10 cellular contexts compared by ENCODE assay signal in the genomic region with DNA sequence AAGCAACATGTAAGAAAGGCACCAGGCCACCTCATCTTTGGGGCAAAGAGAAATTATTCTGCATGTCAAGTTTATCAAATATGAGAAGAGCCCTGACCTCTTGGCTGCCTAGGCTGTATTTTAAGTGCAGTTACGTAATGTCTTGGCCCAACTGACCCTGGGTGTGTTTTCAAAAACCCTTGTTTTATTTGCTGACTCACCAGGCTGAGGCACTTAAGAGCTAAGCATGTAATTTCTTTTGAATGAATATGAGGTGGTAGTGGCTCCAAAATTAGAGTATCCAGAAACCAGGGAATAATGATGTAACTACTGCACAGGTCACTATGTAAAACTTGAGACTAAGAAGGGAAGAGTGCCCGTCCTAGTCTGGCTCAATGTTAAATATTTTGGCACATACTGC. TPM values are rescaled to one million over a fixed set of nuclear protein-coding genes. Genes with fewer than 3 reads are reported as not detected.
DNase-seq lines count a peak whose midpoint lies in the region; ATAC-seq and TF ChIP-seq lines count a peak whose summit lies in the region.
"Had no signal": no experiment of that assay in that cellular context is flagged by ENCODE, and none has a peak within 500 bp of the region (broad histone marks: within the 10 kb centered on the region; RNA-seq: fewer than 3 reads in every experiment).

No MANE protein-coding gene starts in this region.

- POLR2A ChIA-PET in A673 (lab: Charles Lee; ENCODE audit: low non-redundant PET) = no interaction called here

- no peaks in the 10 kb centered on the region for H3K27me3 ChIP-seq in A673 (replicated peaks; ENCODE audit: insufficient read depth, low read depth, low read length, poor library complexity)

- peak; percentile 37 for ATAC-seq in left colon
- no peak for ATAC-seq in HG02884 (IDR thresholded peaks at IDR 0.05; ENCODE audit: unreplicated experiment)
- ATAC-seq in activated CD8-positive, alpha-beta memory T cell treated with anti-CD3 and anti-CD28 coated beads, Interleukin-2, amount 10 ng/mL, durations not matched to agents 7 days and 5 days = no peak

- H3K36me3 Mint-ChIP-seq in activated CD8-positive, alpha-beta memory T cell treated with anti-CD3 and anti-CD28 coated beads, Interleukin-2, amount 10 ng/mL, durations not matched to agents 7 days and 5 days = no peaks in the 10 kb centered on the region

- H3K4me3 ChIP-seq in A673 (ENCODE audit: low read depth, low read length, poor library complexity, severe bottlenecking) (no peak overlapping the region), LNCaP clone FGC (ENCODE audit: low read depth, low read length) (no peak overlapping the region)

- H3K36me3 ChIP-seq in A673 (ENCODE audit: insufficient read depth, low read length, poor library complexity, severe bottlenecking) = no peaks in the 10 kb centered on the region

- intact Hi-C loops in A673 (cut with micrococcal nuclease; ENCODE audit: unreplicated experiment) (no loop called here), left colon (cut with DNase I, micrococcal nuclease) (loop anchor here in 1 of 2 donors (10.0 kb wide), 1 partner anchor 499 kb away; no protein-coding TSS in a partner anchor)

- H3K27ac Mint-ChIP-seq in activated CD8-positive, alpha-beta memory T cell treated with anti-CD3 and anti-CD28 coated beads, Interleukin-2, amount 10 ng/mL, durations not matched to agents 7 days and 5 days = no peak overlapping the region
- H3K27ac Mint-ChIP-seq: endodermal cell had no signal

- no TSS peak for BruUV-seq in A673 (replicated peaks; lab: Mats Ljungman, UMichigan)

- no peaks in the 10 kb centered on the region for H3K4me1 Mint-ChIP-seq in activated CD8-positive, alpha-beta memory T cell treated with anti-CD3 and anti-CD28 coated beads, Interleukin-2, amount 10 ng/mL, durations not matched to agents 7 days and 5 days
- H3K4me1 Mint-ChIP-seq: endodermal cell had no signal

- CTCF ChIA-PET in A673 (lab: Charles Lee) = no interaction called here
- CTCF ChIA-PET in activated CD8-positive, alpha-beta memory T cell treated with anti-CD3 and anti-CD28 coated beads, Interleukin-2, amount 10 ng/mL, durations not matched to agents 7 days and 5 days (lab: Charles Lee) = no interaction called here

- H3K4me1 ChIP-seq in A673 (ENCODE audit: insufficient read depth, low read length, poor library complexity, severe bottlenecking) = no peaks in the 10 kb centered on the region

- H3K9me3 Mint-ChIP-seq in activated CD8-positive, alpha-beta memory T cell treated with anti-CD3 and anti-CD28 coated beads, Interleukin-2, amount 10 ng/mL, durations not matched to agents 7 days and 5 days (ENCODE audit: low read depth) = peaks cover 5% of the 10 kb centered on the region

- H3K27ac ChIP-seq in A673 (ENCODE audit: low read depth, low read length, poor library complexity, severe bottlenecking) = no peak overlapping the region

- H3K4me3 Mint-ChIP-seq in activated CD8-positive, alpha-beta memory T cell treated with anti-CD3 and anti-CD28 coated beads, Interleukin-2, amount 10 ng/mL, durations not matched to agents 7 days and 5 days = no peak overlapping the region
- H3K4me3 Mint-ChIP-seq: endodermal cell had no signal

- TF ChIP-seq CTCF in A673 (conservative IDR thresholded peaks at IDR 0.05; ENCODE audit: low read depth, low read length) (no peak), LNCaP clone FGC (IDR thresholded peaks at IDR 0.05; ENCODE audit: control insufficient read depth, extremely low read depth, insufficient read depth) (no peak)

- DNase-seq in A673 (ENCODE audit: low spot score) (peak; percentile 28), LNCaP clone FGC (ENCODE audit: low read depth) (peak; percentile 72), amniotic stem cell (lab: John Stamatoyannopoulos, UW) (peak; percentile 32), left colon (no peak), DMS153 (lab: John Stamatoyannopoulos, UW) (no peak)
- DNase-seq in activated CD4-positive, alpha-beta T cell treated with anti-CD3 and anti-CD28 coated beads for 48 hours = no peak
- no peak for DNase-seq in activated CD8-positive, alpha-beta memory T cell treated with anti-CD3 and anti-CD28 coated beads, Interleukin-2, amount 10 ng/mL, durations not matched to agents 7 days and 5 days
- DNase-seq: endodermal cell had no signal

- H3K27me3 Mint-ChIP-seq in activated CD8-positive, alpha-beta memory T cell treated with anti-CD3 and anti-CD28 coated beads, Interleukin-2, amount 10 ng/mL, durations not matched to agents 7 days and 5 days = no peaks in the 10 kb centered on the region

- H3K9me3 ChIP-seq in A673 (ENCODE audit: low read depth, low read length, poor library complexity, severe bottlenecking) = no peaks in the 10 kb centered on the region

RNA-seq across cellular contexts. Expression of gene PGPEP1L, which starts 24.3 kb away (rescaled TPM):
- total RNA-seq in A673 (2021) (not detected in 2 replicates), left colon (not detected)
- total RNA-seq in activated CD8-positive, alpha-beta memory T cell treated with anti-CD3 and anti-CD28 coated beads, Interleukin-2, amount 10 ng/mL, durations not matched to agents 7 days and 5 days = not detected
- total RNA-seq: endodermal cell; T-helper 1 cell treated with Interleukin-12 subunit alpha and Interleukin-12 subunit beta and Interleukin-4 antibody, amounts not matched to agents 30 ng/mL and 1 ng/mL, for 36 hours had no signal

Comparison
In these comparisons a context has a peak if more than half of its experiments do, and no peak if none do; other contexts are left out.
1. DNase-seq: peak in A673 (single experiment), LNCaP clone FGC (single experiment) and amniotic stem cell (single experiment); none in left colon (0 of 2), DMS153 (single experiment), activated CD4-positive, alpha-beta T cell treated with anti-CD3 and anti-CD28 coated beads for 48 hours (single experiment) and activated CD8-positive, alpha-beta memory T cell treated with anti-CD3 and anti-CD28 coated beads, Interleukin-2, amount 10 ng/mL, durations not matched to agents 7 days and 5 days (single experiment).